Comparison of ENCODE assay signal across 8 cellular contexts in genomic region chr12:109097435-109098141, GRCh38. TPM values are rescaled to one million over a fixed set of nuclear protein-coding genes. Genes with fewer than 3 reads are reported as not detected.
DNase-seq lines count a peak whose midpoint lies in the region; ATAC-seq and TF ChIP-seq lines count a peak whose summit lies in the region.

Gene UNG (plus strand): TSS chr12:109097597. CDS start chr12:109097680, 83 bp downstream.

- intact Hi-C loops in spleen (cut with DNase I; ENCODE audit: low total_unique reads), result loop anchor here (10.0 kb wide), 2 partner anchors 433 to 533 kb away; partner anchors contain the start of genes ISCU and SART3

- DNase-seq in AG09309 (ENCODE audit: low read depth) (peak; percentile 66), NCI-H446 (lab: John Stamatoyannopoulos, UW) (peak; percentile 84 to 96), caudate nucleus (lab: John Stamatoyannopoulos, UW) (peak; percentile 77 to 97 (median 95)), iris pigment epithelial cell (ENCODE audit: low read depth) (peak; percentile 94), spleen (peak; percentile 98)
- peak; percentile 94 to 96 (median 96) for DNase-seq in activated CD4-positive, CD25-positive, alpha-beta regulatory T cell (lab: John Stamatoyannopoulos, UW)

- ATAC-seq in GM19035 (IDR thresholded peaks at IDR 0.05; ENCODE audit: unreplicated experiment), result peak; percentile 89
- peak; percentile 89 for ATAC-seq in HG03342 (IDR thresholded peaks at IDR 0.05; ENCODE audit: unreplicated experiment)

- no peak for TF ChIP-seq CTCF in AG09309 (IDR thresholded peaks at IDR 0.05; ENCODE audit: control insufficient read depth, insufficient read depth, low read depth, low read length, missing control alignments)
- TF ChIP-seq CTCF in spleen (IDR thresholded peaks at IDR 0.05 in 8 of 11, conservative IDR thresholded peaks at IDR 0.05 in 3 of 11), result peak in 1 of 11 experiments; percentile 27

- H3K4me3 ChIP-seq in AG09309 (ENCODE audit: control insufficient read depth, low read depth, low read length), result peak within 1 kb of the TSS; percentile 93
- peak within 1 kb of the TSS; percentile 76 to 98 (median 95) for H3K4me3 ChIP-seq in spleen

- H3K27me3 ChIP-seq in spleen (replicated peaks in 1 of 7), result peaks cover 0 to 8% (median 0%) of the 10 kb centered on the region in 7 donors

- peaks cover 0 to 21% (median 6%) of the 10 kb centered on the region in 6 donors for H3K36me3 ChIP-seq in spleen

- H3K9me3 ChIP-seq in spleen, result no peaks in the 10 kb centered on the region

- H3K27ac ChIP-seq in caudate nucleus (ENCODE audit: low read depth, low read length), result peak within 1 kb of the TSS; percentile 72
- H3K27ac ChIP-seq in spleen, result peak within 1 kb of the TSS; percentile 50 to 90 (median 88)

- H3K4me1 ChIP-seq in spleen, result peaks cover 10 to 64% (median 46%) of the 10 kb centered on the region in 6 donors

- 0 to 2% (median 1%) methylated on average over 9 to 68 of the region's 68 CpGs for WGBS in spleen, 5 donors

- TF ChIP-seq POLR2A in spleen (IDR thresholded peaks at IDR 0.05), result no peak

RNA-seq across cellular contexts. Expression of gene UNG, which starts in this region (rescaled TPM):
- 10 to 100 TPM; 15.0 to 30.6 (median 18.5) TPM for total RNA-seq in spleen
- 10 to 100 TPM in 2 of 3 donors, 1 to 10 TPM in 1; 9.8 to 18.1 (median 14.7) TPM for polyA plus RNA-seq in spleen

Comparison
In these comparisons a context has a peak if more than half of its experiments do, and no peak if none do; other contexts are left out.
1. Peak in every context shown above with its lines: DNase-seq, ATAC-seq, H3K4me3 ChIP-seq and H3K27ac ChIP-seq.